In genomic region chr12:108518101-108518715, GRCh38 we compare ENCODE assay signal across 12 cellular contexts.
"Had no signal": no experiment of that assay in that cellular context is flagged by ENCODE, and none has a peak within 500 bp of the region (broad histone marks: within the 10 kb centered on the region; RNA-seq: fewer than 3 reads in every experiment).

No MANE protein-coding gene starts in this region.

- H3K27me3 Mint-ChIP-seq: activated CD8-positive, alpha-beta memory T cell treated with anti-CD3 and anti-CD28 coated beads, Interleukin-2, amount 10 ng/mL, durations not matched to agents 7 days and 5 days; brain had no signal

- ATAC-seq: activated CD4-positive, CD25-positive, alpha-beta regulatory T cell treated with anti-CD3 and anti-CD28 coated beads, Interleukin-2, amount 50 U/mL, for 24 hours; activated CD8-positive, alpha-beta memory T cell treated with anti-CD3 and anti-CD28 coated beads, Interleukin-2, amount 10 ng/mL, durations not matched to agents 7 days and 5 days; activated T-cell treated with anti-CD3 and anti-CD28 coated beads, Interleukin-2, amount 50 U/mL, for 72 hours; upper lobe of right lung had no signal

- DNase-seq: activated CD4-positive, alpha-beta T cell treated with anti-CD3 and anti-CD28 coated beads, Interleukin-2, amount 50 U/mL, for 4 hours; activated CD8-positive, alpha-beta memory T cell treated with anti-CD3 and anti-CD28 coated beads, Interleukin-2, amount 10 ng/mL, durations not matched to agents 7 days and 5 days; activated naive CD4-positive, alpha-beta T cell treated with anti-CD3 and anti-CD28 coated beads, Interleukin-2, amount 50 U/mL, for 16 hours; activated T-cell treated with anti-CD3 and anti-CD28 coated beads, Interleukin-2, amount 50 U/mL, for 72 hours; amniotic stem cell; cerebellar nuclear complex; dermis blood vessel endothelial cell; small intestine; upper lobe of right lung had no signal

- H3K4me3 Mint-ChIP-seq: activated CD8-positive, alpha-beta memory T cell treated with anti-CD3 and anti-CD28 coated beads, Interleukin-2, amount 10 ng/mL, durations not matched to agents 7 days and 5 days; activated T-cell treated with anti-CD3 and anti-CD28 coated beads, Interleukin-2, amount 50 U/mL, for 72 hours had no signal

- H3K4me3 ChIP-seq: upper lobe of right lung had no signal

- H3K27ac ChIP-seq: neutrophil, upper lobe of right lung had no signal

- H3K27me3 ChIP-seq: neutrophil, upper lobe of right lung had no signal

- H3K27ac Mint-ChIP-seq: activated CD8-positive, alpha-beta memory T cell treated with anti-CD3 and anti-CD28 coated beads, Interleukin-2, amount 10 ng/mL, durations not matched to agents 7 days and 5 days had no signal

- H3K9me3 ChIP-seq: neutrophil, upper lobe of right lung had no signal

- H3K9me3 Mint-ChIP-seq: activated T-cell treated with anti-CD3 and anti-CD28 coated beads, Interleukin-2, amount 50 U/mL, for 72 hours had no signal
